Comparison of ENCODE assay signal across 8 cellular contexts in genomic region chr6:43644940-43645612, GRCh38. TPM values are rescaled to one million over a fixed set of nuclear protein-coding genes. Genes with fewer than 3 reads are reported as not detected.
A peak's percentile ranks its signal among the peaks of the same experiment; 100 is the strongest.
DNase-seq lines count a peak whose midpoint lies in the region; ATAC-seq and TF ChIP-seq lines count a peak whose summit lies in the region.

Gene RSPH9 (plus strand): TSS chr6:43645036. CDS start chr6:43645099, 63 bp downstream.

- no peaks in the 10 kb centered on the region for H3K27me3 ChIP-seq in upper lobe of left lung

- peaks cover 0 to 17% (median 11%) of the 10 kb centered on the region in 4 donors for H3K4me1 ChIP-seq in upper lobe of left lung

- no peaks in the 10 kb centered on the region for H3K9me3 Mint-ChIP-seq in osteocyte (ENCODE audit: unreplicated experiment)

- H3K36me3 ChIP-seq in upper lobe of left lung: peaks cover 4 to 27% (median 18%) of the 10 kb centered on the region in 4 donors

- peak within 1 kb of the TSS; percentile 64 for H3K4me3 Mint-ChIP-seq in osteocyte (ENCODE audit: unreplicated experiment)

- peaks cover 12% of the 10 kb centered on the region for H3K4me1 Mint-ChIP-seq in osteocyte (ENCODE audit: unreplicated experiment)

- H3K27me3 Mint-ChIP-seq in osteocyte (ENCODE audit: unreplicated experiment): no peaks in the 10 kb centered on the region

- peak within 1 kb of the TSS; percentile 34 for H3K27ac Mint-ChIP-seq in osteocyte (ENCODE audit: unreplicated experiment)

- peak within 1 kb of the TSS; percentile 69 for H3K4me3 ChIP-seq in fibroblast of villous mesenchyme (ENCODE audit: low read depth, low read length)
- peak within 1 kb of the TSS; percentile 15 to 62 (median 49) for H3K4me3 ChIP-seq in upper lobe of left lung

- 3 to 5% methylated on average over 19 to 22 of the region's 52 CpGs for WGBS in upper lobe of left lung, 2 donors

- TF ChIP-seq CTCF in fibroblast of villous mesenchyme (IDR thresholded peaks at IDR 0.05; ENCODE audit: insufficient read depth, low read depth, low read length) (no peak), osteocyte (IDR thresholded peaks at IDR 0.05) (no peak), upper lobe of left lung (IDR thresholded peaks at IDR 0.05) (no peak)

- peak within 1 kb of the TSS; percentile 3 to 72 (median 52) for H3K27ac ChIP-seq in upper lobe of left lung

- ATAC-seq in GM18909 (IDR thresholded peaks at IDR 0.05; ENCODE audit: poor library complexity, unreplicated experiment): peak; percentile 68
- ATAC-seq in upper lobe of left lung (ENCODE audit: low FRiP score in 2 of 2): peak; percentile 82 to 88

- peaks cover 12% of the 10 kb centered on the region for H3K36me3 Mint-ChIP-seq in osteocyte (ENCODE audit: unreplicated experiment)

- H3K9me3 ChIP-seq in upper lobe of left lung: no peaks in the 10 kb centered on the region

- TF ChIP-seq EP300 in upper lobe of left lung (IDR thresholded peaks at IDR 0.05): no peak

- peak in 1 of 4 donors; percentile 20 for TF ChIP-seq POLR2A in upper lobe of left lung (IDR thresholded peaks at IDR 0.05)

- peak; percentile 36 to 73 for DNase-seq in NCI-H526 (lab: John Stamatoyannopoulos, UW)
- peak; percentile 18 to 50 for DNase-seq in activated T-helper 1 cell treated with anti-CD3 and anti-CD28 coated beads, Interleukin-2, amount 50 U/mL, for 16 hours (ENCODE audit: low read depth in 1 of 2, low spot score in 1 of 2)
- DNase-seq in fibroblast of villous mesenchyme (ENCODE audit: low read depth): peak; percentile 79
- no peak for DNase-seq in osteocyte (ENCODE audit: extremely low spot score, unreplicated experiment)
- DNase-seq in upper lobe of left lung: peak; percentile 83 to 88
- no peak for DNase-seq in NCI-H345 treated with DMSO at 0.1 percent for 48 hours (lab: John Stamatoyannopoulos, UW; ENCODE audit: unreplicated experiment)
- no peak for DNase-seq in SW480 (ENCODE audit: low spot score)

RNA-seq across cellular contexts. Expression of gene RSPH9, which starts in this region (rescaled TPM):
- total RNA-seq in fibroblast of villous mesenchyme (0.86 and 0.97 TPM in 2 replicates), osteocyte (0.16 and 0.26 TPM in 2 replicates), upper lobe of left lung (1 to 10 TPM in 5 of 6 donors, under 1 TPM in 1; 0.20 to 4.2 (median 2.1) TPM)

Comparison
In these comparisons a context has a peak if more than half of its experiments do, and no peak if none do; other contexts are left out.
1. Peak in DNase-seq and H3K4me3 ChIP-seq in fibroblast of villous mesenchyme; RNA of the gene not detected or under 1 TPM.
2. DNase-seq: peak in NCI-H526 (2 of 2), activated T-helper 1 cell treated with anti-CD3 and anti-CD28 coated beads, Interleukin-2, amount 50 U/mL, for 16 hours (2 of 2) and upper lobe of left lung (2 of 2); none in osteocyte (single experiment), NCI-H345 treated with DMSO at 0.1 percent for 48 hours (single experiment) and SW480 (single experiment).